ENCODE assay signal across 8 cellular contexts in genomic region chr3:132659370-132660055, GRCh38. TPM values are rescaled to one million over a fixed set of nuclear protein-coding genes. Genes with fewer than 3 reads are reported as not detected.
DNase-seq lines count a peak whose midpoint lies in the region; ATAC-seq and TF ChIP-seq lines count a peak whose summit lies in the region.

Gene ACAD11 (minus strand): TSS chr3:132659809. CDS start chr3:132659751, 58 bp downstream.

- peaks cover 38% of the 10 kb centered on the region for H3K4me1 Mint-ChIP-seq in activated CD8-positive, alpha-beta T cell treated with anti-CD3 and anti-CD28 coated beads, Interleukin-2, amount 10 ng/mL, durations not matched to agents 7 days and 5 days (ENCODE audit: low read depth)
- peaks cover 27% of the 10 kb centered on the region for H3K4me1 Mint-ChIP-seq in mesothelial cell of epicardium

- H3K27me3 Mint-ChIP-seq in activated CD8-positive, alpha-beta T cell treated with anti-CD3 and anti-CD28 coated beads, Interleukin-2, amount 10 ng/mL, durations not matched to agents 7 days and 5 days (ENCODE audit: low read depth) = no peaks in the 10 kb centered on the region
- no peaks in the 10 kb centered on the region for H3K27me3 Mint-ChIP-seq in mesothelial cell of epicardium (ENCODE audit: low read depth)

- H3K4me3 Mint-ChIP-seq in activated CD8-positive, alpha-beta T cell treated with anti-CD3 and anti-CD28 coated beads, Interleukin-2, amount 10 ng/mL, durations not matched to agents 7 days and 5 days = peak within 1 kb of the TSS; percentile 95
- peak within 1 kb of the TSS; percentile 95 for H3K4me3 Mint-ChIP-seq in mesothelial cell of epicardium

- POLR2A ChIA-PET in activated CD8-positive, alpha-beta T cell treated with anti-CD3 and anti-CD28 coated beads, Interleukin-2, amount 10 ng/mL, durations not matched to agents 7 days and 5 days (lab: Charles Lee) = interaction anchor here (0.9 kb wide), 1 partner anchor 242 kb away, joined by 4 read pairs; the partner anchor contains the start of gene DNAJC13

- TF ChIP-seq CTCF in epithelial cell of esophagus (IDR thresholded peaks at IDR 0.05; ENCODE audit: insufficient read depth, low read depth, low read length, missing control alignments) (peak; percentile 72), mesothelial cell of epicardium (IDR thresholded peaks at IDR 0.05; ENCODE audit: unreplicated experiment) (peak; percentile 45)

- H3K9me3 Mint-ChIP-seq in activated CD8-positive, alpha-beta T cell treated with anti-CD3 and anti-CD28 coated beads, Interleukin-2, amount 10 ng/mL, durations not matched to agents 7 days and 5 days (ENCODE audit: insufficient read depth) = no peaks in the 10 kb centered on the region
- no peaks in the 10 kb centered on the region for H3K9me3 Mint-ChIP-seq in mesothelial cell of epicardium

- peak within 1 kb of the TSS; percentile 81 for H3K4me3 ChIP-seq in epithelial cell of esophagus (ENCODE audit: low read length)

- DNase-seq in COR-L47 (lab: John Stamatoyannopoulos, UW) (peak; percentile 62), NCI-H526 (lab: John Stamatoyannopoulos, UW) (peak; percentile 53 to 75), epithelial cell of esophagus (ENCODE audit: low read depth) (peak; percentile 77), mesothelial cell of epicardium (ENCODE audit: low spot score in 2 of 2, unreplicated experiment in 2 of 2) (peak in 1 of 2 experiments; percentile 67)
- peak; percentile 46 for DNase-seq in activated CD8-positive, alpha-beta T cell treated with anti-CD3 and anti-CD28 coated beads, Interleukin-2, amount 10 ng/mL, durations not matched to agents 7 days and 5 days
- peak; percentile 24 for DNase-seq in stimulated activated naive CD4-positive, alpha-beta T cell treated with Interleukin-2 at 50 U/mL for 16 hours (lab: John Stamatoyannopoulos, UW)

- peak within 1 kb of the TSS; percentile 99 for H3K27ac Mint-ChIP-seq in activated CD8-positive, alpha-beta T cell treated with anti-CD3 and anti-CD28 coated beads, Interleukin-2, amount 10 ng/mL, durations not matched to agents 7 days and 5 days
- peak within 1 kb of the TSS; percentile 94 for H3K27ac Mint-ChIP-seq in mesothelial cell of epicardium

- CTCF ChIA-PET in activated CD8-positive, alpha-beta T cell treated with anti-CD3 and anti-CD28 coated beads, Interleukin-2, amount 10 ng/mL, durations not matched to agents 7 days and 5 days (lab: Charles Lee) = interaction anchor here (0.5 to 3.9 kb wide), 7 partner anchors 8 to 123 kb away, joined by 3 to 20 read pairs (median 3); no protein-coding TSS in a partner anchor

- H3K36me3 Mint-ChIP-seq in activated CD8-positive, alpha-beta T cell treated with anti-CD3 and anti-CD28 coated beads, Interleukin-2, amount 10 ng/mL, durations not matched to agents 7 days and 5 days (ENCODE audit: low read depth) = peaks cover 9% of the 10 kb centered on the region
- no peaks in the 10 kb centered on the region for H3K36me3 Mint-ChIP-seq in mesothelial cell of epicardium

- ATAC-seq in GM19324 (IDR thresholded peaks at IDR 0.05; ENCODE audit: low FRiP score, unreplicated experiment) (peak; percentile 55), HG03432 (IDR thresholded peaks at IDR 0.05; ENCODE audit: unreplicated experiment) (peak; percentile 63)
- peak; percentile 49 for ATAC-seq in activated CD8-positive, alpha-beta T cell treated with anti-CD3 and anti-CD28 coated beads, Interleukin-2, amount 10 ng/mL, durations not matched to agents 7 days and 5 days

RNA-seq across cellular contexts. Expression of gene ACAD11, which starts in this region (rescaled TPM):
- total RNA-seq in activated CD8-positive, alpha-beta T cell treated with anti-CD3 and anti-CD28 coated beads, Interleukin-2, amount 10 ng/mL, durations not matched to agents 7 days and 5 days = 10 to 100 TPM; 11.3 to 13.7 TPM
- 20.3 to 21.8 TPM (median 21.4 TPM) in 3 replicates for total RNA-seq in mesothelial cell of epicardium
